8 cellular contexts compared by ENCODE assay signal in genomic region chr1:161020573-161021167, GRCh38. TPM values are rescaled to one million over a fixed set of nuclear protein-coding genes. Genes with fewer than 3 reads are reported as not detected.
A peak's percentile ranks its signal among the peaks of the same experiment; 100 is the strongest.
DNase-seq lines count a peak whose midpoint lies in the region; ATAC-seq and TF ChIP-seq lines count a peak whose summit lies in the region.

TSS of gene F11R (minus strand) at chr1:161021152. CDS start at chr1:161021073, 79 bp downstream.

- H2BK120ac ChIP-seq in mesendoderm (ENCODE audit: low read depth, low read length), result no peak within 1 kb of the TSS

- no peaks in the 10 kb centered on the region for H3K9me3 ChIP-seq in HUES64 (ENCODE audit: insufficient read depth, low read depth, low read length)
- H3K9me3 ChIP-seq in endocrine pancreas (ENCODE audit: control insufficient read depth, low read length), result no peaks in the 10 kb centered on the region
- no peaks in the 10 kb centered on the region for H3K9me3 ChIP-seq in tibial artery

- DNase-seq in SIG-M5 treated with dmso at 0.1 percent for 504 hours (lab: John Stamatoyannopoulos, UW; ENCODE audit: unreplicated experiment), result peak; percentile 82
- no peak for DNase-seq in SIG-M5 (lab: John Stamatoyannopoulos, UW)
- peak; percentile 92 for DNase-seq in mesendoderm
- no peak for DNase-seq in tibial artery

- H3K4me3 Mint-ChIP-seq in T-helper 1 cell treated with Interleukin-12 subunit alpha and Interleukin-12 subunit beta and Interleukin-4 antibody, amounts not matched to agents 30 μg/mL and 1 μg/mL, for 36 hours, result peak within 1 kb of the TSS; percentile 93

- H4K8ac ChIP-seq in mesendoderm (ENCODE audit: low read depth, low read length), result no peak within 1 kb of the TSS

- peak within 1 kb of the TSS; percentile 92 for H3K23ac ChIP-seq in mesendoderm (ENCODE audit: low read length)

- H3K4me1 ChIP-seq in HUES64 (ENCODE audit: insufficient read depth, low read length) (peaks cover 26% of the 10 kb centered on the region), endocrine pancreas (ENCODE audit: control insufficient read depth, insufficient read depth, low read length) (peaks cover 5% of the 10 kb centered on the region), mesendoderm (ENCODE audit: control insufficient read depth, low read depth, low read length) (peaks cover 11% of the 10 kb centered on the region), tibial artery (peaks cover 0 to 20% (median 8%) of the 10 kb centered on the region in 4 donors)

- H3K4me2 ChIP-seq in mesendoderm (ENCODE audit: low read length), result peak within 1 kb of the TSS; percentile 96

- H3K9ac ChIP-seq in HUES64 (ENCODE audit: low read depth, low read length), result peak within 1 kb of the TSS; percentile 78
- peak within 1 kb of the TSS; percentile 98 for H3K9ac ChIP-seq in endocrine pancreas (ENCODE audit: control insufficient read depth, insufficient read depth, low read length)
- peak within 1 kb of the TSS; percentile 97 for H3K9ac ChIP-seq in mesendoderm (ENCODE audit: low read length)

- H3K4ac ChIP-seq in mesendoderm (ENCODE audit: low read depth, low read length), result peak within 1 kb of the TSS; percentile 39

- H3K4me3 ChIP-seq in HUES64 (ENCODE audit: low read length) (peak within 1 kb of the TSS; percentile 79), endocrine pancreas (ENCODE audit: control insufficient read depth, insufficient read depth, low read length) (peak within 1 kb of the TSS; percentile 76), mesendoderm (ENCODE audit: low read length) (peak within 1 kb of the TSS; percentile 81), tibial artery (peak within 1 kb of the TSS; percentile 46 to 54)

- no peak for TF ChIP-seq CTCF in tibial artery (IDR thresholded peaks at IDR 0.05)

- H3K27me3 ChIP-seq in HUES64 (ENCODE audit: insufficient read depth, low read length) (no peaks in the 10 kb centered on the region), endocrine pancreas (ENCODE audit: control insufficient read depth, insufficient read depth, low read length) (no peaks in the 10 kb centered on the region), mesendoderm (ENCODE audit: insufficient read depth, low read length, poor library complexity) (no peaks in the 10 kb centered on the region), tibial artery (peaks cover 3 to 10% of the 10 kb centered on the region in 2 donors)

- no peaks in the 10 kb centered on the region; the same call in 1 of the 2 replicates for H3K36me3 ChIP-seq in HUES64 (ENCODE audit: insufficient read depth, low read length)
- no peaks in the 10 kb centered on the region for H3K36me3 ChIP-seq in endocrine pancreas (ENCODE audit: control insufficient read depth, insufficient read depth, low read length)
- H3K36me3 ChIP-seq in mesendoderm (ENCODE audit: control insufficient read depth, insufficient read depth, low read length), result no peaks in the 10 kb centered on the region
- no peaks in the 10 kb centered on the region for H3K36me3 ChIP-seq in tibial artery

- no peak within 1 kb of the TSS for H4K5ac ChIP-seq in mesendoderm (ENCODE audit: low read length)

- H3K9me3 Mint-ChIP-seq in T-helper 1 cell treated with Interleukin-12 subunit alpha and Interleukin-12 subunit beta and Interleukin-4 antibody, amounts not matched to agents 30 μg/mL and 1 μg/mL, for 36 hours, result no peaks in the 10 kb centered on the region

- H3K79me2 ChIP-seq in mesendoderm (ENCODE audit: control insufficient read depth, insufficient read depth, low read length), result peaks cover 43% of the 10 kb centered on the region

- no peak within 1 kb of the TSS for H2BK15ac ChIP-seq in mesendoderm (replicated peaks; ENCODE audit: low read depth)

- ATAC-seq in GM21526 (IDR thresholded peaks at IDR 0.05; ENCODE audit: low FRiP score, unreplicated experiment), result peak; percentile 32

- peak within 1 kb of the TSS; percentile 9 for H3K18ac ChIP-seq in mesendoderm (ENCODE audit: low read length)

- no peaks in the 10 kb centered on the region for H3K27me3 Mint-ChIP-seq in T-helper 1 cell treated with Interleukin-12 subunit alpha and Interleukin-12 subunit beta and Interleukin-4 antibody, amounts not matched to agents 30 μg/mL and 1 μg/mL, for 36 hours (ENCODE audit: low read depth)

- WGBS in HUES64, result under 1% methylated on average over 35 of the region's 35 CpGs
- WGBS in mesendoderm (ENCODE audit: extremely low coverage, insufficient coverage, low lambda C conversion rate), result no CpG with 5 or more reads among the region's 35 CpGs

- H2BK5ac ChIP-seq in mesendoderm (ENCODE audit: low read length), result peak within 1 kb of the TSS; percentile 92

- H3K4me1 Mint-ChIP-seq in T-helper 1 cell treated with Interleukin-12 subunit alpha and Interleukin-12 subunit beta and Interleukin-4 antibody, amounts not matched to agents 30 μg/mL and 1 μg/mL, for 36 hours (ENCODE audit: low read depth), result peaks cover 24% of the 10 kb centered on the region

- H3K36me3 Mint-ChIP-seq in T-helper 1 cell treated with Interleukin-12 subunit alpha and Interleukin-12 subunit beta and Interleukin-4 antibody, amounts not matched to agents 30 μg/mL and 1 μg/mL, for 36 hours (ENCODE audit: low read depth), result no peaks in the 10 kb centered on the region

- peak within 1 kb of the TSS; percentile 97 for H3K56ac ChIP-seq in mesendoderm (ENCODE audit: low read length)

- H3K27ac ChIP-seq in HUES64 (ENCODE audit: low read depth, low read length) (peak within 1 kb of the TSS; percentile 93), mesendoderm (ENCODE audit: low read depth, low read length) (peak within 1 kb of the TSS; percentile 89), tibial artery (peak within 1 kb of the TSS in 1 of 2 donors; percentile 41)

- peak within 1 kb of the TSS; percentile 81 for H2AK5ac ChIP-seq in mesendoderm (ENCODE audit: low read length)

- peaks cover 5% of the 10 kb centered on the region for H3K79me1 ChIP-seq in mesendoderm (ENCODE audit: low read length)

- peak within 1 kb of the TSS; percentile 72 for H3K27ac Mint-ChIP-seq in T-helper 1 cell treated with Interleukin-12 subunit alpha and Interleukin-12 subunit beta and Interleukin-4 antibody, amounts not matched to agents 30 μg/mL and 1 μg/mL, for 36 hours

- intact Hi-C loops in tibial artery (cut with DNase I; ENCODE audit: low total_unique reads), result no loop called here

RNA-seq across cellular contexts. Expression of gene F11R, which starts in this region (rescaled TPM):
- 91.0 TPM for polyA plus RNA-seq in HUES64 (2013, experiment 1 of 2)
- 107 TPM for polyA plus RNA-seq in HUES64 (2013, experiment 2 of 2)
- 63.1 TPM for polyA plus RNA-seq in mesendoderm (2013, experiment 1 of 2)
- polyA plus RNA-seq in mesendoderm (2013, experiment 2 of 2), result 57.9 TPM

Comparison
In these comparisons a context has a peak if more than half of its experiments do, and no peak if none do; other contexts are left out.
1. DNase-seq: peak in SIG-M5 treated with dmso at 0.1 percent for 504 hours (single experiment) and mesendoderm (single experiment); none in SIG-M5 (single experiment) and tibial artery (0 of 2).
2. Peak in every context shown above with its lines, with median percentiles within 50 percentile points of each other: H3K4me3 ChIP-seq and H3K9ac ChIP-seq.